Comparison of ENCODE assay signal across 15 cellular contexts in the genomic region with DNA sequence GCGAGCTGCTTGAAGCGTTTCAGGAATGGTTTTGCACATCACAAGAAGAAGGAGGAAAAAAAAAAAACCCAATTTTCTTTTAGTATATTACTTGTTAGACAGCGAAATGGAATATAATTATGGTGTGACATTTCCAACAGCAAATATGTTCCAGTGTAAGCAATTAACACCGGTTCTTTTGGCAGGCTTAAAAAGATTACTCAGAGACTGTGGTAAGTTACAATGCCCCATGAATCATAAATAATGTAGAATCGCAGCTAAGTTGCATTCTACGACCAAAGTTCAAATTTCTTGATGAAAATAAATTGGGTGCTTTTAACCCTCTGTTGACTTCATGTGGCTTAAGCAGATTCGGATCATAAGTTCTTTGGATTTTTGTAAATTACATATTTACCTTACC.
DNase-seq lines count a peak whose midpoint lies in the region; ATAC-seq, FAIRE-seq and TF ChIP-seq lines count a peak whose summit lies in the region.
"Had no signal": no experiment of that assay in that cellular context is flagged by ENCODE, and none has a peak within 500 bp of the region (broad histone marks: within the 10 kb centered on the region; RNA-seq: fewer than 3 reads in every experiment).

No MANE protein-coding gene starts in this region.

- H3K27ac ChIP-seq in GM23248 (peak overlapping the region; percentile 40), OCI-LY7 (ENCODE audit: low read depth, low read length, poor library complexity, severe bottlenecking) (peak overlapping the region; percentile 23), small intestine (ENCODE audit: low read depth in 1 of 2, low read length in 1 of 2) (peak overlapping the region in 1 of 2 donors; percentile 68)

- FAIRE-seq in small intestine (lab: Jason Lieb, UNC) (no peak), GM12892 (lab: Jason Lieb, UNC) (no peak)
- FAIRE-seq: H1 had no signal

- H3K4me2 ChIP-seq in GM23248 (ENCODE audit: unreplicated experiment) (peak overlapping the region; percentile 60), OCI-LY7 (ENCODE audit: low read length) (peak overlapping the region; percentile 27; the same call in 1 of the 2 replicates)

- ATAC-seq in GM21367 (IDR thresholded peaks at IDR 0.05; ENCODE audit: unreplicated experiment) = no peak
- ATAC-seq: activated CD4-positive, CD25-positive, alpha-beta regulatory T cell treated with anti-CD3 and anti-CD28 coated beads, Interleukin-2, amount 50 U/mL, for 24 hours; SK-N-SH treated with all-trans-retinoic acid at 6 μM for 48 hours had no signal

- H3K4me1 ChIP-seq in GM23248 (ENCODE audit: insufficient read depth) (peaks cover 19% of the 10 kb centered on the region), OCI-LY7 (ENCODE audit: insufficient read depth, low read length, poor library complexity, severe bottlenecking) (peaks cover 30% of the 10 kb centered on the region), small intestine (ENCODE audit: control insufficient read depth in 2 of 2, insufficient read depth in 1 of 2, low read depth in 1 of 2, low read length in 1 of 2) (peaks cover 4 to 5% of the 10 kb centered on the region in 2 donors)

- intact Hi-C loops in OCI-LY7 (cut with micrococcal nuclease; ENCODE audit: unreplicated experiment) = no loop called here

- 2 to 4% methylated on average over 7 of the region's 7 CpGs for WGBS in GM23248 (ENCODE audit: low coverage in 1 of 2, low lambda C conversion rate in 2 of 2, missing lambda C conversion rate in 2 of 2), 2 experiments
- 11 to 45% (median 24%) methylated on average over 7 of the region's 7 CpGs for whole genome bisulfite sequencing in small intestine, 3 donors

- in situ Hi-C loops in GM23248 (cut with MboI) = no loop called here

- H3K27me3 ChIP-seq in GM23248 (replicated peaks; ENCODE audit: insufficient read depth) (no peaks in the 10 kb centered on the region), small intestine (ENCODE audit: control insufficient read depth in 2 of 2, insufficient read depth in 2 of 2, low read length in 2 of 2) (no peaks in the 10 kb centered on the region)

- H4K20me1 ChIP-seq in GM23248 (ENCODE audit: insufficient read depth) (peaks cover 13% of the 10 kb centered on the region), OCI-LY7 (ENCODE audit: insufficient read depth, low read length) (no peaks in the 10 kb centered on the region)

- no peaks in the 10 kb centered on the region for H3K9me2 ChIP-seq in GM23248 (ENCODE audit: insufficient read depth)
- H3K9me2 ChIP-seq in OCI-LY7 (ENCODE audit: insufficient read depth, low read length) = no peaks in the 10 kb centered on the region

- peaks cover 30% of the 10 kb centered on the region for H3F3A ChIP-seq in GM23248 (ENCODE audit: insufficient read depth)

- H3K36me3 ChIP-seq in GM23248 (ENCODE audit: low read depth) (no peaks in the 10 kb centered on the region), OCI-LY7 (ENCODE audit: insufficient read depth, low read length) (peaks cover 15% of the 10 kb centered on the region), small intestine (ENCODE audit: control insufficient read depth in 2 of 2, insufficient read depth in 2 of 2, low read length in 2 of 2) (no peaks in the 10 kb centered on the region)

- POLR2A ChIA-PET in OCI-LY7 (lab: Charles Lee) = interaction anchor here (1.1 kb wide), 1 partner anchor 11 kb away, joined by 3 read pairs; no protein-coding TSS in a partner anchor

- no TSS peak for BruUV-seq in OCI-LY7 (replicated peaks; lab: Mats Ljungman, UMichigan)

- no peak for TF ChIP-seq POLR2A in GM12892 (IDR thresholded peaks at IDR 0.05; ENCODE audit: low read depth, low read length)

- H2AFZ ChIP-seq in GM23248 = no peak overlapping the region
- H2AFZ ChIP-seq in OCI-LY7 (ENCODE audit: low read length) = no peak overlapping the region

- TF ChIP-seq CTCF in OCI-LY7 (conservative IDR thresholded peaks at IDR 0.05; ENCODE audit: low read length) = no peak
- no peak for TF ChIP-seq CTCF in foreskin fibroblast (IDR thresholded peaks at IDR 0.05; ENCODE audit: low read depth, low read length)

- no peaks in the 10 kb centered on the region for H3K9me3 ChIP-seq in GM23248 (ENCODE audit: low read depth)
- H3K9me3 ChIP-seq in OCI-LY7 (ENCODE audit: low read length) = no peaks in the 10 kb centered on the region
- H3K9me3 ChIP-seq in small intestine (ENCODE audit: control insufficient read depth, low read depth) = no peaks in the 10 kb centered on the region

- H3K4me3 ChIP-seq in GM23248 (no peak overlapping the region; the same call in 1 of the 2 replicates), OCI-LY7 (ENCODE audit: low read depth, low read length, poor library complexity, severe bottlenecking) (no peak overlapping the region), foreskin fibroblast (ENCODE audit: low read depth in 1 of 2, low read length in 2 of 2) (no peak overlapping the region), small intestine (ENCODE audit: low read depth in 1 of 2, low read length in 2 of 2) (no peak overlapping the region)

- peaks cover 78% of the 10 kb centered on the region for H3K79me2 ChIP-seq in GM23248 (ENCODE audit: insufficient read depth)
- no peaks in the 10 kb centered on the region for H3K79me2 ChIP-seq in OCI-LY7 (ENCODE audit: insufficient read depth, low read depth, low read length)

- CTCF ChIA-PET in OCI-LY7 (lab: Charles Lee; ENCODE audit: unreplicated experiment) = interaction anchor here (0.5 kb wide), 1 partner anchor 21 kb away, joined by 7 read pairs; no protein-coding TSS in a partner anchor

- no peak overlapping the region for H3K9ac ChIP-seq in GM23248

- peak; percentile 77 for DNase-seq in GM23248
- no peak for DNase-seq in OCI-LY7 (ENCODE audit: low spot score)
- peak; percentile 9 to 35 for DNase-seq in foreskin fibroblast
- peak; percentile 50 for DNase-seq in small intestine
- no peak for DNase-seq in GM12892 (ENCODE audit: insufficient read length)
- DNase-seq in islet precursor cell = no peak
- DNase-seq: COR-L47; NCI-H1417 treated with DMSO at 0.1 percent for 48 hours; NCI-H748 treated with DMSO at 0.1 percent for 48 hours; stimulated activated CD4-positive, alpha-beta T cell treated with anti-CD3 and anti-CD28 coated beads, Interleukin-2, amount 100 ng/mL, for 24 hours; stimulated activated naive CD4-positive, alpha-beta T cell had no signal

Comparison
In these comparisons a context has a peak if more than half of its experiments do, and no peak if none do; other contexts are left out.
1. DNase-seq: peak in GM23248 (single experiment), foreskin fibroblast (2 of 2) and small intestine (single experiment); none in OCI-LY7 (single experiment), GM12892 (single experiment) and islet precursor cell (single experiment).